In genomic region chr20:310645-311044, GRCh38 we compare ENCODE assay signal across 1 cellular context.
TF ChIP-seq lines count a peak whose summit lies in the region.

No MANE protein-coding gene starts in this region.

TF ChIP-seq in H1, 55 proteins besides CTCF, POLR2A, EP300 and RAD21:
- TF ChIP-seq RFX5 (IDR thresholded peaks at IDR 0.05; ENCODE audit: borderline replicate concordance, low read depth, low read length), result no peak
- no peak for TF ChIP-seq SIRT6 (IDR thresholded peaks at IDR 0.05; ENCODE audit: low read length)
- no peak for TF ChIP-seq CHD7 (IDR thresholded peaks at IDR 0.05; ENCODE audit: insufficient replicate concordance, low read length)
- TF ChIP-seq ZNF274 (IDR thresholded peaks at IDR 0.05; ENCODE audit: borderline replicate concordance, extremely low read depth, low read length), result no peak
TF ChIP-seq in H1: peak in this region for 0.
